ENCODE assay signal across 1 cellular context in genomic region chr5:65790371-65791163, GRCh38.
TF ChIP-seq lines count a peak whose summit lies in the region.

No MANE protein-coding gene starts in this region.

TF ChIP-seq in HEK293, 187 proteins besides CTCF, POLR2A, EP300 and RAD21 (continued from another document):
- peak; percentile 38; the same call in 1 of the 2 replicates for TF ChIP-seq PRDM10 (tag by site-specific recombination; IDR thresholded peaks at IDR 0.05)
- TF ChIP-seq ZNF658 (tag by site-specific recombination; IDR thresholded peaks at IDR 0.05) = no peak
- TF ChIP-seq ZNF560 (tag by site-specific recombination; IDR thresholded peaks at IDR 0.05; ENCODE audit: borderline replicate concordance) = no peak
- TF ChIP-seq ZNF416 (tag by site-specific recombination; IDR thresholded peaks at IDR 0.05) = no peak
- no peak for TF ChIP-seq ZNF529 (tag by site-specific recombination; IDR thresholded peaks at IDR 0.05; ENCODE audit: insufficient replicate concordance)
- TF ChIP-seq ELK4 (IDR thresholded peaks at IDR 0.05; ENCODE audit: borderline replicate concordance, low read depth, low read length) = no peak
- no peak for TF ChIP-seq KLF9 (tag by site-specific recombination; IDR thresholded peaks at IDR 0.05; ENCODE audit: low read depth)
- no peak for TF ChIP-seq ZNF660 (tag by site-specific recombination; IDR thresholded peaks at IDR 0.05)
- TF ChIP-seq ZNF704 (tag by site-specific recombination; IDR thresholded peaks at IDR 0.05) = no peak
- no peak for TF ChIP-seq PATZ1 (tag by site-specific recombination; IDR thresholded peaks at IDR 0.05)
- TF ChIP-seq ZNF48 (tag by site-specific recombination; IDR thresholded peaks at IDR 0.05) = no peak
- no peak for TF ChIP-seq PBX3 (CRISPR knock-in tag; IDR thresholded peaks at IDR 0.05)
- TF ChIP-seq ZSCAN5A (tag by site-specific recombination; IDR thresholded peaks at IDR 0.05) = no peak
- TF ChIP-seq EGR2 (tag by site-specific recombination; IDR thresholded peaks at IDR 0.05; ENCODE audit: low read depth) = peak; percentile 83
- TF ChIP-seq ZNF585B (tag by site-specific recombination; IDR thresholded peaks at IDR 0.05) = no peak
- no peak for TF ChIP-seq GLIS2 (tag by site-specific recombination; IDR thresholded peaks at IDR 0.05)
- no peak for TF ChIP-seq ZNF114 (tag by site-specific recombination; IDR thresholded peaks at IDR 0.05)
- TF ChIP-seq SALL2 (tag by site-specific recombination; IDR thresholded peaks at IDR 0.05; ENCODE audit: borderline replicate concordance) = no peak
- TF ChIP-seq BCL6B (tag by site-specific recombination; IDR thresholded peaks at IDR 0.05) = no peak
- TF ChIP-seq ZBTB7A (tag by site-specific recombination; IDR thresholded peaks at IDR 0.05; ENCODE audit: low read depth) = no peak
- TF ChIP-seq ZNF701 (tag by site-specific recombination; IDR thresholded peaks at IDR 0.05) = no peak
- no peak for TF ChIP-seq GFI1B (tag by site-specific recombination; IDR thresholded peaks at IDR 0.05)
- TF ChIP-seq ZSCAN16 (tag by site-specific recombination; IDR thresholded peaks at IDR 0.05) = no peak
- no peak for TF ChIP-seq RBAK (tag by site-specific recombination; IDR thresholded peaks at IDR 0.05)
- no peak for TF ChIP-seq YY2 (tag by site-specific recombination; IDR thresholded peaks at IDR 0.05)
- TF ChIP-seq ZNF645 (tag by site-specific recombination; IDR thresholded peaks at IDR 0.05) = no peak
- peak; percentile 84 for TF ChIP-seq KLF1 (tag by site-specific recombination; IDR thresholded peaks at IDR 0.05)
- TF ChIP-seq GLIS1 (tag by site-specific recombination; IDR thresholded peaks at IDR 0.05) = no peak
- TF ChIP-seq MYNN (tag by site-specific recombination; IDR thresholded peaks at IDR 0.05; ENCODE audit: borderline replicate concordance) = no peak
- TF ChIP-seq ZBTB44 (tag by site-specific recombination; IDR thresholded peaks at IDR 0.05) = no peak
- no peak for TF ChIP-seq IKZF3 (tag by site-specific recombination; IDR thresholded peaks at IDR 0.05)
- TF ChIP-seq ZSCAN30 (tag by site-specific recombination; IDR thresholded peaks at IDR 0.05) = no peak
- TF ChIP-seq ZNF792 (tag by site-specific recombination; IDR thresholded peaks at IDR 0.05) = no peak
